Comparison of ENCODE assay signal across 8 cellular contexts in the genomic region with DNA sequence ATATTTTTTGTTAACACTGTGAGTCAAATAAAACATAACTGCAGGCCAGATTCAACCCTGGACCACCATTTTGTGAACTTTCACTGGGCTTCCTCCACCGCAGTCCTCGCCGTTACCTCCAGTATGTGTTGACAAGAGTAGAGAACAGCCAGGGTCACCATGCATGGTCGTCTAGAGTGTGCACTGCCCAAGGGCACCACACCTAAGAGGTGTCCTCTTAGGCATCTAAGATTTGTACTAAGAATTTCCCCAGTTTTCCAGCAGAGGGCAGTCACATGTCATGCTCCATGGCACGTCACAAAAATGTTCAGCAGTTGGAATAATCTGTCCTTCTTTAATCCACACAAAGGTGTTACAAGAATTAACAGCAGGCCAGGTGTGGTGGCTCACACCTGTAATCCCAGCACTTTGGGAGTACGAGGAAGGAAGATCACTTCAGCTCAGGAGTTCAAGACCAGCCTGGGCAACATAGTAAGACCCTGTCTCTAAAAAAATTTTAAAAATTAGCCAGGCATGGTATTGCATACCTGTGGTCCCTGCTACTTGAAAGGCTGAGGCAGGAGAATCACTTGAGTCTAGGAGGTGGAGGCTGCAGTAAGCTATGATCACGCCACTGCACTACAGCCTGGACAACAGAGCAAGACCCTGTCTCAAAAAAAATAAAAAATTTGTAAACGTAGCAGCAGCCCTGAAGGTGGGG.
DNase-seq lines count a peak whose midpoint lies in the region; ATAC-seq, FAIRE-seq and TF ChIP-seq lines count a peak whose summit lies in the region.

No MANE protein-coding gene starts in this region.

- no peak overlapping the region for H3K4me3 ChIP-seq in A549
- H3K4me3 ChIP-seq in esophagus muscularis mucosa = no peak overlapping the region

- H3K4me3 Mint-ChIP-seq in activated CD8-positive, alpha-beta memory T cell treated with anti-CD3 and anti-CD28 coated beads, Interleukin-2, amount 10 ng/mL, durations not matched to agents 7 days and 5 days = no peak overlapping the region
- H3K4me3 Mint-ChIP-seq in natural killer cell treated with Interleukin-12 subunit alpha and Interleukin-12 subunit beta and Interleukin-15 and Interleukin-18, amount 100 ng/mL, for 72 hours = no peak overlapping the region
- no peak overlapping the region for H3K4me3 Mint-ChIP-seq in type B pancreatic cell

- DNase-seq in A549 (ENCODE audit: low read depth in 1 of 2, low spot score in 1 of 2) = peak; percentile 76 to 82
- DNase-seq in NOMO-1 treated with DMSO at 0.1 percent for 48 hours (lab: John Stamatoyannopoulos, UW; ENCODE audit: unreplicated experiment) = peak; percentile 63
- peak; percentile 56 for DNase-seq in activated CD8-positive, alpha-beta memory T cell treated with anti-CD3 and anti-CD28 coated beads, Interleukin-2, amount 10 ng/mL, durations not matched to agents 7 days and 5 days
- no peak for DNase-seq in esophagus muscularis mucosa (ENCODE audit: extremely low spot score)
- peak; percentile 76 for DNase-seq in natural killer cell treated with Interleukin-12 subunit alpha and Interleukin-12 subunit beta and Interleukin-15 and Interleukin-18, amount 100 ng/mL, for 72 hours (ENCODE audit: low spot score)
- no peak for DNase-seq in type B pancreatic cell (ENCODE audit: extremely low spot score, unreplicated experiment)

- H3K27ac ChIP-seq in A549 (peak overlapping the region; percentile 23 to 33; a peak in 3 of 6 replicates), esophagus muscularis mucosa (replicated peaks in 1 of 4) (no peak overlapping the region)

- TF ChIP-seq EP300 in A549 (IDR thresholded peaks at IDR 0.05) = no peak
- TF ChIP-seq EP300 in esophagus muscularis mucosa (IDR thresholded peaks at IDR 0.05) = no peak

- H3K27me3 ChIP-seq in esophagus muscularis mucosa = peaks cover 0 to 2% (median 0%) of the 10 kb centered on the region in 4 donors

- CTCF ChIA-PET in A549 (lab: Yijun Ruan, JAX) = interaction anchor here (0.6 to 7.0 kb wide), 14 partner anchors 9 to 1534 kb away, joined by 3 to 63 read pairs (median 3); a partner anchor contains a TSS
- CTCF ChIA-PET in activated CD8-positive, alpha-beta memory T cell treated with anti-CD3 and anti-CD28 coated beads, Interleukin-2, amount 10 ng/mL, durations not matched to agents 7 days and 5 days (lab: Charles Lee) = interaction anchor here (2.6 kb wide), 1 partner anchor 144 kb away, joined by 7 read pairs; no protein-coding TSS in a partner anchor

- H3K9me3 ChIP-seq in A549 = no peaks in the 10 kb centered on the region
- no peaks in the 10 kb centered on the region for H3K9me3 ChIP-seq in esophagus muscularis mucosa

- TF ChIP-seq POLR2A in A549 (IDR thresholded peaks at IDR 0.05; ENCODE audit: low read length) = no peak
- no peak for TF ChIP-seq POLR2A in esophagus muscularis mucosa (IDR thresholded peaks at IDR 0.05; ENCODE audit: low read depth)

- no peaks in the 10 kb centered on the region for H3K36me3 Mint-ChIP-seq in activated CD8-positive, alpha-beta memory T cell treated with anti-CD3 and anti-CD28 coated beads, Interleukin-2, amount 10 ng/mL, durations not matched to agents 7 days and 5 days
- H3K36me3 Mint-ChIP-seq in natural killer cell treated with Interleukin-12 subunit alpha and Interleukin-12 subunit beta and Interleukin-15 and Interleukin-18, amount 100 ng/mL, for 72 hours = no peaks in the 10 kb centered on the region
- no peaks in the 10 kb centered on the region for H3K36me3 Mint-ChIP-seq in type B pancreatic cell

- POLR2A ChIA-PET in A549 (lab: Yijun Ruan, JAX) = no interaction called here

- ATAC-seq in A549 (peak; percentile 88 to 94), GM18498 (IDR thresholded peaks at IDR 0.05; ENCODE audit: unreplicated experiment) (peak; percentile 59), HG03565 (IDR thresholded peaks at IDR 0.05; ENCODE audit: unreplicated experiment) (peak; percentile 53)
- peak; percentile 74 for ATAC-seq in activated CD8-positive, alpha-beta memory T cell treated with anti-CD3 and anti-CD28 coated beads, Interleukin-2, amount 10 ng/mL, durations not matched to agents 7 days and 5 days
- ATAC-seq in natural killer cell treated with Interleukin-12 subunit alpha and Interleukin-12 subunit beta and Interleukin-15 and Interleukin-18, amount 100 ng/mL, for 72 hours = peak in 1 of 2 donors; percentile 61

- TF ChIP-seq CTCF in A549 (IDR thresholded peaks at IDR 0.05) (peak; percentile 84), esophagus muscularis mucosa (IDR thresholded peaks at IDR 0.05) (peak; percentile 82 to 88 (median 83)), type B pancreatic cell (conservative IDR thresholded peaks at IDR 0.05) (peak; percentile 87)

- 17% methylated on average over 8 of the region's 8 CpGs for WGBS in A549 (ENCODE audit: missing lambda C conversion rate)
- WGBS in esophagus muscularis mucosa = 51% methylated on average over 8 of the region's 8 CpGs

- TF ChIP-seq RAD21 in A549 (conservative IDR thresholded peaks at IDR 0.05 in 1 of 2, IDR thresholded peaks at IDR 0.05 in 1 of 2) = peak; percentile 87 to 92

- peaks cover 8% of the 10 kb centered on the region for H3K4me1 Mint-ChIP-seq in activated CD8-positive, alpha-beta memory T cell treated with anti-CD3 and anti-CD28 coated beads, Interleukin-2, amount 10 ng/mL, durations not matched to agents 7 days and 5 days
- peaks cover 7 to 8% of the 10 kb centered on the region in 2 donors for H3K4me1 Mint-ChIP-seq in natural killer cell treated with Interleukin-12 subunit alpha and Interleukin-12 subunit beta and Interleukin-15 and Interleukin-18, amount 100 ng/mL, for 72 hours (ENCODE audit: low read depth in 2 of 2)
- H3K4me1 Mint-ChIP-seq in type B pancreatic cell (ENCODE audit: unreplicated experiment) = peaks cover 26% of the 10 kb centered on the region

- no peak overlapping the region; the same call in 2 of the 3 replicates for H3K4me2 ChIP-seq in A549

- H3K36me3 ChIP-seq in esophagus muscularis mucosa = no peaks in the 10 kb centered on the region

- intact Hi-C loops in esophagus muscularis mucosa (cut with DNase I) = loop anchor here (1.0 to 2.0 kb wide), 2 partner anchors 14 to 20 kb away; no protein-coding TSS in a partner anchor

- no peak for FAIRE-seq in A549 (lab: Jason Lieb, UNC)

- H3K27me3 Mint-ChIP-seq in activated CD8-positive, alpha-beta memory T cell treated with anti-CD3 and anti-CD28 coated beads, Interleukin-2, amount 10 ng/mL, durations not matched to agents 7 days and 5 days = no peaks in the 10 kb centered on the region
- H3K27me3 Mint-ChIP-seq in natural killer cell treated with Interleukin-12 subunit alpha and Interleukin-12 subunit beta and Interleukin-15 and Interleukin-18, amount 100 ng/mL, for 72 hours = peaks cover 0 to 3% of the 10 kb centered on the region in 2 donors
- peaks cover 8% of the 10 kb centered on the region for H3K27me3 Mint-ChIP-seq in type B pancreatic cell

- H3K27ac Mint-ChIP-seq in activated CD8-positive, alpha-beta memory T cell treated with anti-CD3 and anti-CD28 coated beads, Interleukin-2, amount 10 ng/mL, durations not matched to agents 7 days and 5 days = no peak overlapping the region
- H3K27ac Mint-ChIP-seq in natural killer cell treated with Interleukin-12 subunit alpha and Interleukin-12 subunit beta and Interleukin-15 and Interleukin-18, amount 100 ng/mL, for 72 hours = no peak overlapping the region
- no peak overlapping the region for H3K27ac Mint-ChIP-seq in type B pancreatic cell

- H3K4me1 ChIP-seq in A549 = no peaks in the 10 kb centered on the region
- peaks cover 6 to 25% (median 9%) of the 10 kb centered on the region in 4 donors for H3K4me1 ChIP-seq in esophagus muscularis mucosa

- no peaks in the 10 kb centered on the region for H3K9me3 Mint-ChIP-seq in activated CD8-positive, alpha-beta memory T cell treated with anti-CD3 and anti-CD28 coated beads, Interleukin-2, amount 10 ng/mL, durations not matched to agents 7 days and 5 days (ENCODE audit: low read depth)
- H3K9me3 Mint-ChIP-seq in natural killer cell treated with Interleukin-12 subunit alpha and Interleukin-12 subunit beta and Interleukin-15 and Interleukin-18, amount 100 ng/mL, for 72 hours = no peaks in the 10 kb centered on the region
- no peaks in the 10 kb centered on the region for H3K9me3 Mint-ChIP-seq in type B pancreatic cell

TF ChIP-seq in A549, 52 proteins besides CTCF, POLR2A, EP300 and RAD21:
- peak; percentile 81 for TF ChIP-seq SMC3 (IDR thresholded peaks at IDR 0.05)
- TF ChIP-seq, protein P1, sequence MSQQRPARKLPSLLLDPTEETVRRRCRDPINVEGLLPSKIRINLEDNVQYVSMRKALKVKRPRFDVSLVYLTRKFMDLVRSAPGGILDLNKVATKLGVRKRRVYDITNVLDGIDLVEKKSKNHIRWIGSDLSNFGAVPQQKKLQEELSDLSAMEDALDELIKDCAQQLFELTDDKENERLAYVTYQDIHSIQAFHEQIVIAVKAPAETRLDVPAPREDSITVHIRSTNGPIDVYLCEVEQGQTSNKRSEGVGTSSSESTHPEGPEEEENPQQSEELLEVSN (IDR thresholded peaks at IDR 0.05; ENCODE audit: borderline replicate concordance, low read depth) = no peak
TF ChIP-seq in A549: peak in this region for 1.

Comparison
In these comparisons a context has a peak if more than half of its experiments do, and no peak if none do; other contexts are left out.
1. DNase-seq: peak in A549 (2 of 2), NOMO-1 treated with DMSO at 0.1 percent for 48 hours (single experiment), activated CD8-positive, alpha-beta memory T cell treated with anti-CD3 and anti-CD28 coated beads, Interleukin-2, amount 10 ng/mL, durations not matched to agents 7 days and 5 days (single experiment) and natural killer cell treated with Interleukin-12 subunit alpha and Interleukin-12 subunit beta and Interleukin-15 and Interleukin-18, amount 100 ng/mL, for 72 hours (single experiment); none in esophagus muscularis mucosa (single experiment) and type B pancreatic cell (single experiment).
2. H3K27ac ChIP-seq: peak in A549 (2 of 2); none in esophagus muscularis mucosa (0 of 4).
3. Peak in every context shown above with its lines, with median percentiles within 50 percentile points of each other: CTCF ChIP-seq.